Comparison of ENCODE assay signal across 37 cellular contexts in genomic region chr10:129462257-129462795, GRCh38.
"Had no signal": no experiment of that assay in that cellular context is flagged by ENCODE, and none has a peak within 500 bp of the region (broad histone marks: within the 10 kb centered on the region; RNA-seq: fewer than 3 reads in every experiment).

No MANE protein-coding gene starts in this region.

- H3K27ac Mint-ChIP-seq: activated CD4-positive, alpha-beta memory T cell treated with anti-CD3 and anti-CD28 coated beads, Interleukin-2, amount 10 ng/mL, durations not matched to agents 7 days and 5 days; activated CD8-positive, alpha-beta memory T cell treated with anti-CD3 and anti-CD28 coated beads, Interleukin-2, amount 10 ng/mL, durations not matched to agents 7 days and 5 days; activated naive CD4-positive, alpha-beta T cell treated with anti-CD3 and anti-CD28 coated beads, Interleukin-2, amount 10 ng/mL, durations not matched to agents 7 days and 5 days; activated naive CD8-positive, alpha-beta T cell; activated naive CD8-positive, alpha-beta T cell treated with anti-CD3 and anti-CD28 coated beads, Interleukin-2, amount 50 U/mL, for 24 hours; T-cell; T-helper 17 cell had no signal

- H3K27me3 ChIP-seq: Peyer's patch, SJSA1 had no signal

- DNase-seq: activated CD4-positive, alpha-beta memory T cell treated with anti-CD3 and anti-CD28 coated beads, Interleukin-2, amount 10 ng/mL, durations not matched to agents 7 days and 5 days; activated CD4-positive, alpha-beta T cell treated with anti-CD3 and anti-CD28 coated beads for 1 hour; activated CD4-positive, alpha-beta T cell treated with anti-CD3 and anti-CD28 coated beads for 48 hours; activated CD4-positive, CD25-positive, alpha-beta regulatory T cell; activated CD8-positive, alpha-beta memory T cell treated with anti-CD3 and anti-CD28 coated beads for 24 hours; activated CD8-positive, alpha-beta memory T cell treated with anti-CD3 and anti-CD28 coated beads, Interleukin-2, amount 10 ng/mL, durations not matched to agents 7 days and 5 days; activated CD8-positive, alpha-beta memory T cell treated with anti-CD3 and anti-CD28 coated beads, Interleukin-2, amount 50 U/mL, for 48 hours; activated effector memory CD4-positive, alpha-beta T cell treated with Interleukin-2 at 50 U/mL for 16 hours; activated naive CD4-positive, alpha-beta T cell treated with anti-CD3 and anti-CD28 coated beads, Interleukin-2, amount 10 ng/mL, durations not matched to agents 7 days and 5 days; activated naive CD8-positive, alpha-beta T cell treated with anti-CD3 and anti-CD28 coated beads, Interleukin-2, amount 50 U/mL, for 24 hours; activated T-cell treated with anti-CD3 and anti-CD28 coated beads, Interleukin-2, amount 50 U/mL, for 48 hours; anterior cingulate cortex; MM.1S; MV-4-11; NCI-H1092; NCI-H146; NCI-H187; NCI-H2029 treated with DMSO at 0.1 percent for 48 hours; NCI-H2107; NCI-H2171; NCI-H510A; NCI-H526; NCI-H748 treated with DMSO at 0.1 percent for 48 hours; NK-92 treated with Interleukin-12 subunit alpha and Interleukin-12 subunit beta, amount 100 ng/mL, for 24 hours; PC-3; Peyer's patch; RPMI8226; SHP77 treated with DMSO at 0.1 percent for 48 hours; SK-N-SH; T-cell; T-helper 17 cell had no signal

- H3K36me3 ChIP-seq: Peyer's patch, SJSA1 had no signal

- H3K36me3 Mint-ChIP-seq: activated CD8-positive, alpha-beta memory T cell treated with anti-CD3 and anti-CD28 coated beads, Interleukin-2, amount 10 ng/mL, durations not matched to agents 7 days and 5 days; activated naive CD4-positive, alpha-beta T cell treated with anti-CD3 and anti-CD28 coated beads, Interleukin-2, amount 10 ng/mL, durations not matched to agents 7 days and 5 days; activated naive CD8-positive, alpha-beta T cell; brain; T-cell had no signal

- H3K9ac ChIP-seq: KMS-11, SK-N-SH had no signal

- H3K9me3 ChIP-seq: Peyer's patch, SK-N-SH had no signal

- ATAC-seq: activated CD8-positive, alpha-beta memory T cell treated with anti-CD3 and anti-CD28 coated beads, Interleukin-2, amount 10 ng/mL, durations not matched to agents 7 days and 5 days; activated naive CD8-positive, alpha-beta T cell treated with anti-CD3 and anti-CD28 coated beads, Interleukin-2, amount 50 U/mL, for 24 hours; PC-3; T-cell; T-helper 17 cell had no signal

- H3K27ac ChIP-seq: KMS-11, Peyer's patch, SJSA1, VCaP had no signal

- H3K4me3 Mint-ChIP-seq: activated CD4-positive, alpha-beta memory T cell treated with anti-CD3 and anti-CD28 coated beads, Interleukin-2, amount 10 ng/mL, durations not matched to agents 7 days and 5 days; activated CD8-positive, alpha-beta memory T cell treated with anti-CD3 and anti-CD28 coated beads, Interleukin-2, amount 10 ng/mL, durations not matched to agents 7 days and 5 days; activated naive CD4-positive, alpha-beta T cell treated with anti-CD3 and anti-CD28 coated beads, Interleukin-2, amount 10 ng/mL, durations not matched to agents 7 days and 5 days; activated naive CD8-positive, alpha-beta T cell; activated naive CD8-positive, alpha-beta T cell treated with anti-CD3 and anti-CD28 coated beads, Interleukin-2, amount 50 U/mL, for 24 hours; brain; central memory CD8-positive, alpha-beta T cell; T-cell; T-helper 17 cell had no signal

- H3K9me3 Mint-ChIP-seq: activated CD4-positive, alpha-beta memory T cell treated with anti-CD3 and anti-CD28 coated beads, Interleukin-2, amount 10 ng/mL, durations not matched to agents 7 days and 5 days; activated naive CD4-positive, alpha-beta T cell treated with anti-CD3 and anti-CD28 coated beads, Interleukin-2, amount 10 ng/mL, durations not matched to agents 7 days and 5 days; activated naive CD8-positive, alpha-beta T cell treated with anti-CD3 and anti-CD28 coated beads, Interleukin-2, amount 50 U/mL, for 24 hours; central memory CD8-positive, alpha-beta T cell; T-cell had no signal

- H3K4me2 ChIP-seq: KMS-11, SK-N-SH had no signal

- H3K4me1 Mint-ChIP-seq: activated CD8-positive, alpha-beta memory T cell treated with anti-CD3 and anti-CD28 coated beads, Interleukin-2, amount 10 ng/mL, durations not matched to agents 7 days and 5 days; activated naive CD4-positive, alpha-beta T cell treated with anti-CD3 and anti-CD28 coated beads, Interleukin-2, amount 10 ng/mL, durations not matched to agents 7 days and 5 days; central memory CD8-positive, alpha-beta T cell; T-helper 17 cell had no signal

- H3K4me3 ChIP-seq: Peyer's patch, SJSA1 had no signal
